Comparison of ENCODE assay signal across 32 cellular contexts in the genomic region with DNA sequence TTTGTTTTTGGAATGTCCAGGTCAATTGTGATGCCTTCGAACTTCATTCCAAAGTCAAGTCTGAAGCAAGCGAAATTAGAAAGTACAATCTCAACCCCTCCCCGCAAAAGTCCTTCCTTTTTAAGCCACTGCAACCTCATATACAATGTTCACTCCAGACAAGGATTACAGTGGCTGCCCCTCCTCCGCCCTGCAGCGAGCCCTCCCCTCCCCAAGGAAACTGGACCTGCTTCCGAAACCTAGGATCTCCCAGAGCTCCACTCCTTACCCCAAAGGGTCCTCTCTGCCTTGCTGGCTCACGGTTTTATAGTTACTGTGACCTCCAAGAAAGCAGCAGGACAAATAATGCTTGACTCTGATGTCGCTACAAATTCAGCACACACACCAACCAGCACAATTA. TPM values are rescaled to one million over a fixed set of nuclear protein-coding genes. Genes with fewer than 3 reads are reported as not detected.
"Had no signal": no experiment of that assay in that cellular context is flagged by ENCODE, and none has a peak within 500 bp of the region (broad histone marks: within the 10 kb centered on the region; RNA-seq: fewer than 3 reads in every experiment).

No MANE protein-coding gene starts in this region.

- ATAC-seq: activated CD8-positive, alpha-beta T cell treated with anti-CD3 and anti-CD28 coated beads, Interleukin-2, amount 10 ng/mL, durations not matched to agents 7 days and 5 days; activated T-cell treated with anti-CD3 and anti-CD28 coated beads, Interleukin-2, amount 50 U/mL, for 72 hours; body of pancreas; gastroesophageal sphincter; left cardiac atrium; naive thymus-derived CD8-positive, alpha-beta T cell had no signal

- H3K36me3 ChIP-seq: colonic mucosa had no signal

- DNase-seq: activated CD4-positive, alpha-beta T cell treated with anti-CD3 and anti-CD28 coated beads, Interleukin-2, amount 50 U/mL, for 1 hour; activated CD4-positive, CD25-positive, alpha-beta regulatory T cell treated with anti-CD3 and anti-CD28 coated beads, Interleukin-2, amount 50 U/mL, for 72 hours; activated CD8-positive, alpha-beta T cell treated with anti-CD3 and anti-CD28 coated beads, Interleukin-2, amount 10 ng/mL, durations not matched to agents 7 days and 5 days; activated naive CD4-positive, alpha-beta T cell; activated naive CD8-positive, alpha-beta T cell treated with anti-CD3 and anti-CD28 coated beads for 36 hours; activated T-cell treated with anti-CD3 and anti-CD28 coated beads for 4 hours; activated T-cell treated with anti-CD3 and anti-CD28 coated beads, Interleukin-2, amount 50 U/mL, for 72 hours; aorta; body of pancreas; cerebellar nuclear complex; colonic mucosa; effector memory CD4-positive, alpha-beta T cell; erythroblast; islet precursor cell; left cardiac atrium; midbrain; naive thymus-derived CD8-positive, alpha-beta T cell; stimulated activated CD4-positive, alpha-beta T cell treated with anti-CD3 and anti-CD28 coated beads, Interleukin-15, amount 100 ng/mL, for 24 hours; stimulated activated CD4-positive, alpha-beta T cell treated with anti-CD3 and anti-CD28 coated beads, Interleukin-2, amount 100 ng/mL, for 24 hours; stimulated activated naive CD4-positive, alpha-beta T cell; T-helper 9 cell; tibial artery had no signal

- H3K4me3 ChIP-seq: adrenal gland, body of pancreas, colonic mucosa, gastroesophageal sphincter, hepatocyte, right atrium auricular region, suprapubic skin, tibial artery had no signal

- H3K27me3 ChIP-seq: adrenal gland, body of pancreas, colonic mucosa, gastroesophageal sphincter, hepatocyte, right atrium auricular region, suprapubic skin, tibial artery had no signal

RNA-seq across cellular contexts. Expression of gene LRRC14B, which starts 10.4 kb away (rescaled TPM):
- total RNA-seq: activated CD8-positive, alpha-beta T cell treated with anti-CD3 and anti-CD28 coated beads, Interleukin-2, amount 10 ng/mL, durations not matched to agents 7 days and 5 days; activated T-cell treated with anti-CD3 and anti-CD28 coated beads, Interleukin-2, amount 50 U/mL, for 72 hours; adrenal gland; aorta; body of pancreas; colonic mucosa; dermis microvascular lymphatic vessel endothelial cell; gastroesophageal sphincter; hepatocyte; lower leg skin; naive thymus-derived CD8-positive, alpha-beta T cell; omental fat pad; pulmonary artery endothelial cell; suprapubic skin; ureter had no signal
